Comparison of ENCODE assay signal across 33 cellular contexts in genomic region chr5:159910207-159910842, GRCh38. TPM values are rescaled to one million over a fixed set of nuclear protein-coding genes. Genes with fewer than 3 reads are reported as not detected.
"Had no signal": no experiment of that assay in that cellular context is flagged by ENCODE, and none has a peak within 500 bp of the region (broad histone marks: within the 10 kb centered on the region; RNA-seq: fewer than 3 reads in every experiment).

No MANE protein-coding gene starts in this region.

- H3K36me3 ChIP-seq: adrenal gland, SJSA1 had no signal

- H3K27ac ChIP-seq: body of pancreas, SJSA1, VCaP had no signal

- FAIRE-seq: bronchial epithelial cell, RCC 7860, TTC549 had no signal

- H3K9me3 Mint-ChIP-seq: activated CD4-positive, alpha-beta memory T cell treated with anti-CD3 and anti-CD28 coated beads for 36 hours; activated CD4-positive, alpha-beta T cell treated with anti-CD3 and anti-CD28 coated beads, Interleukin-2, amount 10 ng/mL, durations not matched to agents 7 days and 5 days; activated naive CD4-positive, alpha-beta T cell treated with anti-CD3 and anti-CD28 coated beads, Interleukin-2, amount 10 ng/mL, durations not matched to agents 7 days and 5 days; activated naive CD8-positive, alpha-beta T cell treated with anti-CD3 and anti-CD28 coated beads for 36 hours; activated T-helper 17 cell treated with anti-CD3 and anti-CD28 coated beads, Interleukin-2, amount 50 U/mL, for 72 hours; T-cell had no signal

- H3K36me3 Mint-ChIP-seq: activated CD4-positive, alpha-beta memory T cell treated with anti-CD3 and anti-CD28 coated beads for 36 hours; activated naive CD4-positive, alpha-beta T cell treated with anti-CD3 and anti-CD28 coated beads, Interleukin-2, amount 10 ng/mL, durations not matched to agents 7 days and 5 days; activated naive CD8-positive, alpha-beta T cell treated with anti-CD3 and anti-CD28 coated beads for 36 hours; T-cell had no signal

- H3K4me1 ChIP-seq: body of pancreas had no signal

- ATAC-seq: activated T-helper 17 cell treated with anti-CD3 and anti-CD28 coated beads, Interleukin-2, amount 50 U/mL, for 72 hours; body of pancreas; T-cell had no signal

- H3K27me3 ChIP-seq: adrenal gland, SJSA1 had no signal

- H3K27ac Mint-ChIP-seq: activated CD4-positive, alpha-beta memory T cell treated with anti-CD3 and anti-CD28 coated beads for 36 hours; activated CD4-positive, alpha-beta T cell treated with anti-CD3 and anti-CD28 coated beads, Interleukin-2, amount 10 ng/mL, durations not matched to agents 7 days and 5 days; activated naive CD4-positive, alpha-beta T cell treated with anti-CD3 and anti-CD28 coated beads, Interleukin-2, amount 10 ng/mL, durations not matched to agents 7 days and 5 days; activated naive CD8-positive, alpha-beta T cell treated with anti-CD3 and anti-CD28 coated beads for 36 hours; activated T-helper 17 cell treated with anti-CD3 and anti-CD28 coated beads, Interleukin-2, amount 50 U/mL, for 72 hours; T-cell had no signal

- H3K4me3 Mint-ChIP-seq: activated CD4-positive, alpha-beta memory T cell treated with anti-CD3 and anti-CD28 coated beads for 36 hours; activated CD4-positive, alpha-beta T cell treated with anti-CD3 and anti-CD28 coated beads, Interleukin-2, amount 10 ng/mL, durations not matched to agents 7 days and 5 days; activated naive CD4-positive, alpha-beta T cell treated with anti-CD3 and anti-CD28 coated beads, Interleukin-2, amount 10 ng/mL, durations not matched to agents 7 days and 5 days; activated naive CD8-positive, alpha-beta T cell treated with anti-CD3 and anti-CD28 coated beads for 36 hours; activated T-helper 17 cell treated with anti-CD3 and anti-CD28 coated beads, Interleukin-2, amount 50 U/mL, for 72 hours; T-cell had no signal

- H3K4me3 ChIP-seq: adrenal gland, body of pancreas, SJSA1 had no signal

- H3K9me3 ChIP-seq: adrenal gland, body of pancreas, SJSA1 had no signal

- DNase-seq: activated CD4-positive, alpha-beta memory T cell treated with anti-CD3 and anti-CD28 coated beads for 36 hours; activated CD4-positive, alpha-beta T cell treated with anti-CD3 and anti-CD28 coated beads, Interleukin-2, amount 10 ng/mL, durations not matched to agents 7 days and 5 days; activated CD4-positive, CD25-positive, alpha-beta regulatory T cell; activated CD8-positive, alpha-beta memory T cell treated with anti-CD3 and anti-CD28 coated beads for 24 hours; activated gamma-delta T cell treated with Interleukin-2 at 50 U/mL for 16 hours; activated naive CD4-positive, alpha-beta T cell treated with anti-CD3 and anti-CD28 coated beads, Interleukin-2, amount 10 ng/mL, durations not matched to agents 7 days and 5 days; activated naive CD8-positive, alpha-beta T cell treated with anti-CD3 and anti-CD28 coated beads for 36 hours; activated T-cell treated with anti-CD3 and anti-CD28 coated beads for 4 hours; activated T-cell treated with anti-CD3 and anti-CD28 coated beads, Interleukin-2, amount 50 U/mL, for 48 hours; adrenal gland; aorta; body of pancreas; central memory CD4-positive, alpha-beta T cell; KG1; NCI-H1092; NCI-H1417; NCI-H1930; NCI-H2107; NCI-H2171 treated with DMSO at 0.1 percent for 48 hours; NCI-H226; NCI-H526; NCI-H82; OCI-M1; SHP77; T-cell; T-helper 2 cell; T1000 had no signal

- H3K4me1 Mint-ChIP-seq: activated T-helper 17 cell treated with anti-CD3 and anti-CD28 coated beads, Interleukin-2, amount 50 U/mL, for 72 hours had no signal

RNA-seq across cellular contexts. Expression of gene ADRA1B, which starts 6.0 kb away (rescaled TPM):
- total RNA-seq: activated CD4-positive, alpha-beta memory T cell treated with anti-CD3 and anti-CD28 coated beads for 36 hours; activated CD4-positive, alpha-beta T cell treated with anti-CD3 and anti-CD28 coated beads, Interleukin-2, amount 10 ng/mL, durations not matched to agents 7 days and 5 days; activated naive CD8-positive, alpha-beta T cell treated with anti-CD3 and anti-CD28 coated beads for 36 hours; activated T-helper 17 cell treated with anti-CD3 and anti-CD28 coated beads, Interleukin-2, amount 50 U/mL, for 72 hours had no signal
